22 cellular contexts compared by ENCODE assay signal in the genomic region with DNA sequence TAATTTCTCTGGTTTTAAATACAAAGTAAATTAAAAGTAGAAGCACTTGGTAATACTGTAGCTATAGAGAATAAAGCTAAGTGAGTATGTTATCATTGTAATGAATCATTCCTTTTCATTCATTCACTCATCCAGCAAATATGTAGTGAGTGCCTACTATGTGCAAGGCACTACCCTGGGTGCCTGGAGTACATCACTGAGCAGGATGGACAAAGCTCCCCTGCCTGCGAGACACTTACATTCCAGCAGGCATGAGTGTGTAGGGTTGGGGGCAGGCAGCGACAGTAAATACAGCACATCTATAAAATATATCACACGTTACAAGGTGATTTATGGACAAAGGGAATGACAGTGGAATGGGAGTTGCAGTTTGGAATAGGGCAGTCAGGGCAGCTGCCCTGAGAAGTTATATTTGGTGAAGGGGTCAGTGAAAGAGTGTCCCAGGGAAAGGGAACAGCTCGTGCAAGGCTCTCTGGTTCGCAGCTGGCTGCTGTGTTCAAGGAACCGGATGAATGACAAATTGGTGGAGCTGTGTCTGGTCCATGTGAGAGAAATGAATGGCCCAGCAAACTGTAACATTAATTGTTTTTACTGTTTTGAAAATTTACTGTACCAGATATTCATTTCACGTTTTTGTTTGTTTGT.
"Had no signal": no experiment of that assay in that cellular context is flagged by ENCODE, and none has a peak within 500 bp of the region (broad histone marks: within the 10 kb centered on the region; RNA-seq: fewer than 3 reads in every experiment).

No MANE protein-coding gene starts in this region.

- H3K27me3 ChIP-seq: adrenal gland, ascending aorta, brain microvascular endothelial cell, foreskin keratinocyte, upper lobe of left lung had no signal

- ATAC-seq: activated T-helper 17 cell treated with anti-CD3 and anti-CD28 coated beads, Interleukin-2, amount 50 U/mL, for 72 hours; foreskin keratinocyte; left lobe of liver; naive thymus-derived CD8-positive, alpha-beta T cell had no signal

- H3K4me1 ChIP-seq: ascending aorta, foreskin keratinocyte, upper lobe of left lung had no signal

- H3K27me3 Mint-ChIP-seq: activated naive CD8-positive, alpha-beta T cell; activated T-cell treated with anti-CD3 and anti-CD28 coated beads, Interleukin-2, amount 50 U/mL, for 24 hours; activated T-helper 17 cell treated with anti-CD3 and anti-CD28 coated beads, Interleukin-2, amount 50 U/mL, for 72 hours; naive thymus-derived CD8-positive, alpha-beta T cell had no signal

- DNase-seq: activated CD8-positive, alpha-beta memory T cell treated with anti-CD3 and anti-CD28 coated beads for 24 hours; activated CD8-positive, alpha-beta memory T cell treated with anti-CD3 and anti-CD28 coated beads, Interleukin-2, amount 50 U/mL, for 4 hours; activated T-cell treated with anti-CD3 and anti-CD28 coated beads, Interleukin-2, amount 50 U/mL, for 24 hours; adrenal gland; brain microvascular endothelial cell; central memory CD4-positive, alpha-beta T cell; dermis blood vessel endothelial cell; effector CD8-positive, alpha-beta T cell; erythroblast; foreskin keratinocyte; islet precursor cell; naive thymus-derived CD8-positive, alpha-beta T cell; retina; stimulated activated CD4-positive, alpha-beta T cell treated with anti-CD3 and anti-CD28 coated beads, Interleukin-4, amount 100 ng/mL, for 24 hours; stimulated activated naive CD4-positive, alpha-beta T cell treated with Interleukin-2 at 50 U/mL for 16 hours; T-helper 9 cell; upper lobe of left lung had no signal

- H3K4me3 ChIP-seq: adrenal gland, ascending aorta, upper lobe of left lung had no signal

- H3K27ac Mint-ChIP-seq: activated naive CD8-positive, alpha-beta T cell; activated T-cell treated with anti-CD3 and anti-CD28 coated beads, Interleukin-2, amount 50 U/mL, for 24 hours; activated T-helper 17 cell treated with anti-CD3 and anti-CD28 coated beads, Interleukin-2, amount 50 U/mL, for 72 hours; mesothelial cell of epicardium had no signal

- H3K4me3 Mint-ChIP-seq: activated naive CD8-positive, alpha-beta T cell; activated T-cell treated with anti-CD3 and anti-CD28 coated beads, Interleukin-2, amount 50 U/mL, for 24 hours; activated T-helper 17 cell treated with anti-CD3 and anti-CD28 coated beads, Interleukin-2, amount 50 U/mL, for 72 hours; mesothelial cell of epicardium; naive thymus-derived CD8-positive, alpha-beta T cell had no signal

- H3K27ac ChIP-seq: adrenal gland, ascending aorta, brain microvascular endothelial cell, foreskin keratinocyte, upper lobe of left lung had no signal

- H3K36me3 ChIP-seq: adrenal gland, ascending aorta, brain microvascular endothelial cell, upper lobe of left lung had no signal

- H3K9me3 Mint-ChIP-seq: activated T-cell treated with anti-CD3 and anti-CD28 coated beads, Interleukin-2, amount 50 U/mL, for 24 hours; activated T-helper 17 cell treated with anti-CD3 and anti-CD28 coated beads, Interleukin-2, amount 50 U/mL, for 72 hours; naive thymus-derived CD8-positive, alpha-beta T cell had no signal

- H3K4me1 Mint-ChIP-seq: activated T-helper 17 cell treated with anti-CD3 and anti-CD28 coated beads, Interleukin-2, amount 50 U/mL, for 72 hours had no signal

- H3K9me3 ChIP-seq: adrenal gland, ascending aorta, upper lobe of left lung had no signal
